In the genomic region with DNA sequence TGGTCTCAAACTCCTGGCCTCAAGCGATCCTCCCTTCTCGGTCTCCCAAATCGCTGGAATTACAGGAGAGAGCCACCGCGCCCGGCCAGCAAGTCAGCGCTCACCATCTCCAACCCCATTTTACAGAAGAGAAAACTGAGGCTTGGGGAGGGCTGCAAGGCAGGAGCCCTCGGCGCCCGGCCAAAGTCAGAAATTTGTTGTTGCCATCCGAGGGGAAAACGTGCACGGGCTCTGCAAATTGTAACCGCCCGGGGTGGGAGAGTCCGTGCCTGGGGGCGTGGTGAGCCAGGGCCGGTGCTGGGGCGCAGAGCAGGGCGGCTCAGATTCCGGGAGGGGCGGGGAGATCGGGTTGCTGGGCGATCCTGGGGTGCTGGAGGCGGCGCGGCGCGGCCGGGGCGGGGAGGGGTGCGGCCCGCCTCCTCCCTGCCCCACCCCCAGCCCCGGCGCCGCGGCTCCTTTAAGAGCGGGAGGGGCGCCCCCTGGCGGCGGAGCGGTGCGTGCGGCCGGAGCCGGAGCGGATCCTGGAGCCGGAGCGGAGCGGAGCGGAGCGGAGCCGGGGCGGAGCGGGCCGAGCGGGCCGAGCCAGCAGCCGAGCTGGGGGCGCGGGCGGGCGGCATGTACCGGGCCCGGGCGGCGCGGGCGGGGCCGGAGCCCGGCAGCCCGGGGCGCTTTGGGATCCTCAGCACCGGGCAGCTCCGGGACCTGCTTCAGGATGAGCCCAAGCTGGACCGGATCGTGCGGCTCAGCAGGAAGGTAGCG, we compare ENCODE assay signal across 8 cellular contexts. TPM values are rescaled to one million over a fixed set of nuclear protein-coding genes. Genes with fewer than 3 reads are reported as not detected.
DNase-seq lines count a peak whose midpoint lies in the region; TF ChIP-seq lines count a peak whose summit lies in the region.

A gene with protein sequence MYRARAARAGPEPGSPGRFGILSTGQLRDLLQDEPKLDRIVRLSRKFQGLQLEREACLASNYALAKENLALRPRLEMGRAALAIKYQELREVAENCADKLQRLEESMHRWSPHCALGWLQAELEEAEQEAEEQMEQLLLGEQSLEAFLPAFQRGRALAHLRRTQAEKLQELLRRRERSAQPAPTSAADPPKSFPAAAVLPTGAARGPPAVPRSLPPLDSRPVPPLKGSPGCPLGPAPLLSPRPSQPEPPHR (plus strand): TSS at position 488 of the 759 bp plus-strand sequence. CDS start 128 bp downstream, at position 616.

- H3K9me3 Mint-ChIP-seq in activated naive CD4-positive, alpha-beta T cell treated with anti-CD3 and anti-CD28 coated beads, Interleukin-2, amount 10 ng/mL, durations not matched to agents 7 days and 5 days, result peaks cover 6% of the 10 kb centered on the region
- H3K9me3 Mint-ChIP-seq in glutamatergic neuron (ENCODE audit: unreplicated experiment), result no peaks in the 10 kb centered on the region

- H3K4me3 ChIP-seq in osteoblast (ENCODE audit: insufficient read depth, low read length) (peak within 1 kb of the TSS; percentile 77), testis (peak within 1 kb of the TSS; percentile 70 to 72)

- peaks cover 4% of the 10 kb centered on the region for H4K20me1 ChIP-seq in osteoblast (ENCODE audit: insufficient read depth, low read length)

- H3K36me3 ChIP-seq in osteoblast (ENCODE audit: insufficient read depth, low read length) (no peaks in the 10 kb centered on the region), testis (ENCODE audit: low read depth, missing control alignments) (no peaks in the 10 kb centered on the region)

- peaks cover 7% of the 10 kb centered on the region for H3K27me3 ChIP-seq in osteoblast (ENCODE audit: insufficient read depth, low read length)
- no peaks in the 10 kb centered on the region for H3K27me3 ChIP-seq in testis

- TF ChIP-seq POLR2A in testis (IDR thresholded peaks at IDR 0.05), result no peak

- H3K4me1 ChIP-seq in osteoblast (ENCODE audit: insufficient read depth, low read length) (peaks cover 7% of the 10 kb centered on the region), testis (peaks cover 5% of the 10 kb centered on the region)

- peaks cover 86% of the 10 kb centered on the region for H3K27me3 Mint-ChIP-seq in activated naive CD4-positive, alpha-beta T cell treated with anti-CD3 and anti-CD28 coated beads, Interleukin-2, amount 10 ng/mL, durations not matched to agents 7 days and 5 days
- peaks cover 24% of the 10 kb centered on the region for H3K27me3 Mint-ChIP-seq in glutamatergic neuron (ENCODE audit: unreplicated experiment)

- 4 to 8% methylated on average over 7 to 23 of the region's 79 CpGs for WGBS in testis, 2 donors

- H2AFZ ChIP-seq in osteoblast (ENCODE audit: low read length), result peak within 1 kb of the TSS; percentile 85

- peak within 1 kb of the TSS; percentile 61 for H3K27ac Mint-ChIP-seq in activated naive CD4-positive, alpha-beta T cell treated with anti-CD3 and anti-CD28 coated beads, Interleukin-2, amount 10 ng/mL, durations not matched to agents 7 days and 5 days
- peak within 1 kb of the TSS; percentile 92 for H3K27ac Mint-ChIP-seq in glutamatergic neuron (ENCODE audit: unreplicated experiment)

- H3K27ac ChIP-seq in osteoblast (ENCODE audit: low read depth, low read length), result no peak within 1 kb of the TSS
- H3K27ac ChIP-seq in testis, result peak within 1 kb of the TSS in 1 of 2 donors; percentile 53

- TF ChIP-seq CTCF in glutamatergic neuron (IDR thresholded peaks at IDR 0.05; ENCODE audit: partially characterized antibody, unreplicated experiment), result peak; percentile 79
- TF ChIP-seq CTCF in osteoblast (IDR thresholded peaks at IDR 0.05; ENCODE audit: extremely low read depth, low read depth, low read length), result peak; percentile 47
- TF ChIP-seq CTCF in testis (IDR thresholded peaks at IDR 0.05), result peak; percentile 81 to 98 (median 92)

- DNase-seq in EL (peak; percentile 89), GOT3 (lab: John Stamatoyannopoulos, UW) (peak; percentile 67), LoVo (ENCODE audit: low spot score) (peak; percentile 95), SK-N-DZ (ENCODE audit: low spot score) (peak; percentile 67), glutamatergic neuron (peak; percentile 96), osteoblast (ENCODE audit: insufficient read length, low spot score, missing footprints) (peak; percentile 100), testis (peak; percentile 94)
- DNase-seq in activated naive CD4-positive, alpha-beta T cell treated with anti-CD3 and anti-CD28 coated beads, Interleukin-2, amount 10 ng/mL, durations not matched to agents 7 days and 5 days, result peak; percentile 95

- peak within 1 kb of the TSS; percentile 89 for H3K4me2 ChIP-seq in osteoblast (ENCODE audit: insufficient read depth, low read length)

- CTCF ChIA-PET in activated naive CD4-positive, alpha-beta T cell treated with anti-CD3 and anti-CD28 coated beads, Interleukin-2, amount 10 ng/mL, durations not matched to agents 7 days and 5 days (lab: Charles Lee), result interaction anchor here (1.0 to 2.6 kb wide), 2 partner anchors 60 to 64 kb away, joined by 6 to 8 read pairs; no protein-coding TSS in a partner anchor

- H3K4me1 Mint-ChIP-seq in activated naive CD4-positive, alpha-beta T cell treated with anti-CD3 and anti-CD28 coated beads, Interleukin-2, amount 10 ng/mL, durations not matched to agents 7 days and 5 days, result peaks cover 11% of the 10 kb centered on the region
- peaks cover 2% of the 10 kb centered on the region for H3K4me1 Mint-ChIP-seq in glutamatergic neuron (ENCODE audit: low read depth, unreplicated experiment)

- H3K79me2 ChIP-seq in osteoblast (ENCODE audit: insufficient read depth, low read length), result peaks cover 2% of the 10 kb centered on the region

- no peaks in the 10 kb centered on the region for H3K36me3 Mint-ChIP-seq in activated naive CD4-positive, alpha-beta T cell treated with anti-CD3 and anti-CD28 coated beads, Interleukin-2, amount 10 ng/mL, durations not matched to agents 7 days and 5 days
- H3K36me3 Mint-ChIP-seq in glutamatergic neuron (ENCODE audit: unreplicated experiment), result peaks cover 5% of the 10 kb centered on the region

- H3K9me3 ChIP-seq in osteoblast (ENCODE audit: low read depth, low read length), result no peaks in the 10 kb centered on the region
- no peaks in the 10 kb centered on the region for H3K9me3 ChIP-seq in testis

- H3K4me3 Mint-ChIP-seq in activated naive CD4-positive, alpha-beta T cell treated with anti-CD3 and anti-CD28 coated beads, Interleukin-2, amount 10 ng/mL, durations not matched to agents 7 days and 5 days, result peak within 1 kb of the TSS; percentile 73
- H3K4me3 Mint-ChIP-seq in glutamatergic neuron (ENCODE audit: unreplicated experiment), result peak within 1 kb of the TSS; percentile 94

- intact Hi-C loops in testis (cut with DNase I; ENCODE audit: low total_unique reads), result no loop called here

RNA-seq across cellular contexts. Expression of the gene that starts here (rescaled TPM):
- 7.9 and 12.0 TPM in 2 replicates for polyA plus RNA-seq in SK-N-DZ (2014; cell fraction: cytosol; rRNA removed)
- 5.2 and 10.8 TPM in 2 replicates for polyA plus RNA-seq in SK-N-DZ (2014; cell fraction: nucleus; rRNA removed)
- 17.2 TPM for total RNA-seq in glutamatergic neuron (ENCODE audit: unreplicated experiment)
- total RNA-seq in osteoblast, result 5.8 and 5.9 TPM in 2 replicates
- total RNA-seq in testis, result 10 to 100 TPM; 15.0 to 24.8 TPM
- 10.3 TPM for polyA plus RNA-seq in testis (ENCODE audit: insufficient read depth, low read depth, low replicate concordance)
